ENCODE assay signal across 1 cellular context in the genomic region with DNA sequence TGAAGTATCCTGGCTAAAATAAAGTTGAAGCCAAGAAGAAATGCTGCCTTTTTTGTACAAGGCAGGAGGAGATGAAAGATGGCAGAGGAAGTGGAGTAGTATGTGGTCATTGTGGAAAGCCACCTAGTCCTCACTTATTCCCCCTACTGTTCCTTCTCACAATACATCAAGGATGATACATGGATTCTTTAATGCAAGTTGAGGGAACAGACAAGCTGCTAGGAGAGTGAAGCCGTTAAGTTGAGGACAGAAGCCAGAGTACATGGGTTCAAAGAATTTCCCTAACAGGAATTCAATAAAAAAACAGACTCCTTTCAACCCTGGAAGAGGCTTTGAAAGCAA.
TF ChIP-seq lines count a peak whose summit lies in the region.

No MANE protein-coding gene starts in this region.

TF ChIP-seq in A549, 52 proteins besides CTCF, POLR2A, EP300 and RAD21 (continued from another document):
- TF ChIP-seq, protein P1, sequence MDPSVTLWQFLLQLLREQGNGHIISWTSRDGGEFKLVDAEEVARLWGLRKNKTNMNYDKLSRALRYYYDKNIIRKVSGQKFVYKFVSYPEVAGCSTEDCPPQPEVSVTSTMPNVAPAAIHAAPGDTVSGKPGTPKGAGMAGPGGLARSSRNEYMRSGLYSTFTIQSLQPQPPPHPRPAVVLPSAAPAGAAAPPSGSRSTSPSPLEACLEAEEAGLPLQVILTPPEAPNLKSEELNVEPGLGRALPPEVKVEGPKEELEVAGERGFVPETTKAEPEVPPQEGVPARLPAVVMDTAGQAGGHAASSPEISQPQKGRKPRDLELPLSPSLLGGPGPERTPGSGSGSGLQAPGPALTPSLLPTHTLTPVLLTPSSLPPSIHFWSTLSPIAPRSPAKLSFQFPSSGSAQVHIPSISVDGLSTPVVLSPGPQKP (IDR thresholded peaks at IDR 0.05; ENCODE audit: low read depth, low read length) = no peak
- TF ChIP-seq NPAS2 (CRISPR knock-in tag; IDR thresholded peaks at IDR 0.05; ENCODE audit: borderline replicate concordance) (no peak), CBX8 (IDR thresholded peaks at IDR 0.05) (no peak), REST (IDR thresholded peaks at IDR 0.05) (no peak)
